9 cellular contexts compared by ENCODE assay signal in genomic region chr18:73136134-73136533, GRCh38.
DNase-seq lines count a peak whose midpoint lies in the region; ATAC-seq and TF ChIP-seq lines count a peak whose summit lies in the region.
"Had no signal": no experiment of that assay in that cellular context is flagged by ENCODE, and none has a peak within 500 bp of the region (broad histone marks: within the 10 kb centered on the region; RNA-seq: fewer than 3 reads in every experiment).

No MANE protein-coding gene starts in this region.

- TF ChIP-seq CTCF in GM12873 (IDR thresholded peaks at IDR 0.05; ENCODE audit: insufficient read depth, low read depth, low read length, missing control alignments), result peak; percentile 7

- ATAC-seq in HG03175 (IDR thresholded peaks at IDR 0.05; ENCODE audit: unreplicated experiment) (peak; percentile 77), HG02571 (IDR thresholded peaks at IDR 0.05; ENCODE audit: unreplicated experiment) (no peak), HG03097 (IDR thresholded peaks at IDR 0.05; ENCODE audit: low FRiP score, unreplicated experiment) (no peak)

- DNase-seq in RPMI8226 (peak; percentile 23), kidney tubule cell (ENCODE audit: low spot score) (peak; percentile 30), cortex of kidney (lab: John Stamatoyannopoulos, UW) (no peak)
- DNase-seq in activated CD4-positive, alpha-beta T cell treated with anti-CD3 and anti-CD28 coated beads for 1 hour, result no peak
- DNase-seq: stimulated activated CD4-positive, alpha-beta T cell treated with anti-CD3 and anti-CD28 coated beads, Interleukin-4, amount 100 ng/mL, for 4 hours had no signal

Comparison
In these comparisons a context has a peak if more than half of its experiments do, and no peak if none do; other contexts are left out.
1. DNase-seq: peak in RPMI8226 (single experiment) and kidney tubule cell (single experiment); none in activated CD4-positive, alpha-beta T cell treated with anti-CD3 and anti-CD28 coated beads for 1 hour (single experiment) and cortex of kidney (single experiment).